11 cellular contexts compared by ENCODE assay signal in genomic region chr7:30286749-30287148, GRCh38. TPM values are rescaled to one million over a fixed set of nuclear protein-coding genes. Genes with fewer than 3 reads are reported as not detected.
A peak's percentile ranks its signal among the peaks of the same experiment; 100 is the strongest.
DNase-seq lines count a peak whose midpoint lies in the region; ATAC-seq and TF ChIP-seq lines count a peak whose summit lies in the region.
"Had no signal": no experiment of that assay in that cellular context is flagged by ENCODE, and none has a peak within 500 bp of the region (broad histone marks: within the 10 kb centered on the region; RNA-seq: fewer than 3 reads in every experiment).

No MANE protein-coding gene starts in this region.

- intact Hi-C loops in activated CD4-positive, alpha-beta memory T cell treated with anti-CD3 and anti-CD28 coated beads for 36 hours (cut with micrococcal nuclease): loop anchor here (1.0 kb wide), 1 partner anchor 44 kb away; no protein-coding TSS in a partner anchor

- peaks cover 14% of the 10 kb centered on the region for H3F3A ChIP-seq in SK-N-SH (replicated peaks; ENCODE audit: insufficient read depth)

- WGBS in SK-N-SH (ENCODE audit: low lambda C conversion rate): 45% methylated on average over 11 of the region's 11 CpGs

- H3K27me3 Mint-ChIP-seq in activated CD4-positive, alpha-beta memory T cell treated with anti-CD3 and anti-CD28 coated beads for 36 hours: no peaks in the 10 kb centered on the region
- H3K27me3 Mint-ChIP-seq in stimulated activated naive CD8-positive, alpha-beta T cell treated with anti-CD3 and anti-CD28 coated beads, Interleukin-15, amount 100 ng/mL, for 72 hours: no peaks in the 10 kb centered on the region

- no peaks in the 10 kb centered on the region for H3K27me3 ChIP-seq in SK-N-SH (ENCODE audit: insufficient read depth)
- no peaks in the 10 kb centered on the region for H3K27me3 ChIP-seq in iPS-18a (ENCODE audit: control insufficient read depth, insufficient read depth, low read length)

- no peaks in the 10 kb centered on the region for H4K20me1 ChIP-seq in SK-N-SH (ENCODE audit: insufficient read depth)

- H3K9ac ChIP-seq in SK-N-SH (peak overlapping the region; percentile 67; the same call in 1 of the 2 replicates), iPS-18a (ENCODE audit: low read length) (peak overlapping the region; percentile 50)

- H3K36me3 Mint-ChIP-seq in activated CD4-positive, alpha-beta memory T cell treated with anti-CD3 and anti-CD28 coated beads for 36 hours: peaks cover 6% of the 10 kb centered on the region

- peak overlapping the region; percentile 94 for H3K4me3 Mint-ChIP-seq in activated CD4-positive, alpha-beta memory T cell treated with anti-CD3 and anti-CD28 coated beads for 36 hours
- H3K4me3 Mint-ChIP-seq in stimulated activated naive CD8-positive, alpha-beta T cell treated with anti-CD3 and anti-CD28 coated beads, Interleukin-15, amount 100 ng/mL, for 72 hours: peak overlapping the region; percentile 93 to 99

- peak overlapping the region; percentile 75 for H3K4me2 ChIP-seq in SK-N-SH

- H3K4me3 ChIP-seq in SK-N-SH (ENCODE audit: low read depth in 2 of 2, low read length in 1 of 2) (peak overlapping the region; percentile 92 to 97), iPS-18a (ENCODE audit: low read length) (peak overlapping the region; percentile 86)

- no peaks in the 10 kb centered on the region for H3K9me2 ChIP-seq in SK-N-SH

- H3K79me2 ChIP-seq in SK-N-SH (ENCODE audit: insufficient read depth): peaks cover 58% of the 10 kb centered on the region

- no peak for DNase-seq in SK-N-SH
- no peak for DNase-seq in activated CD4-positive, alpha-beta memory T cell treated with anti-CD3 and anti-CD28 coated beads for 36 hours
- no peak for DNase-seq in stimulated activated naive CD8-positive, alpha-beta T cell treated with anti-CD3 and anti-CD28 coated beads, Interleukin-15, amount 100 ng/mL, for 72 hours
- DNase-seq in medulla oblongata (ENCODE audit: extremely low spot score): no peak
- DNase-seq in NCI-H1092 treated with DMSO at 0.1 percent for 48 hours (lab: John Stamatoyannopoulos, UW): no peak
- no peak for DNase-seq in mucosa of gallbladder (ENCODE audit: low spot score)
- DNase-seq: ACHN; HCEC 1CT; stimulated activated CD4-positive, alpha-beta T cell treated with anti-CD3 and anti-CD28 coated beads, Interleukin-4, amount 100 ng/mL, for 24 hours had no signal

- no peak for TF ChIP-seq RAD21 in SK-N-SH (IDR thresholded peaks at IDR 0.05; ENCODE audit: low read length)

- no peaks in the 10 kb centered on the region for H3K9me3 Mint-ChIP-seq in activated CD4-positive, alpha-beta memory T cell treated with anti-CD3 and anti-CD28 coated beads for 36 hours
- H3K9me3 Mint-ChIP-seq in stimulated activated naive CD8-positive, alpha-beta T cell treated with anti-CD3 and anti-CD28 coated beads, Interleukin-15, amount 100 ng/mL, for 72 hours: no peaks in the 10 kb centered on the region

- no peak for TF ChIP-seq CTCF in SK-N-SH (IDR thresholded peaks at IDR 0.05)

- H3K36me3 ChIP-seq in SK-N-SH (replicated peaks in 1 of 2; ENCODE audit: control insufficient read depth in 1 of 2, insufficient read depth in 2 of 2, low read length in 1 of 2) (no peaks in the 10 kb centered on the region), iPS-18a (ENCODE audit: control insufficient read depth, low read depth, low read length) (no peaks in the 10 kb centered on the region)

- peak overlapping the region; percentile 91 for H2AFZ ChIP-seq in SK-N-SH (ENCODE audit: low read depth)

- POLR2A ChIA-PET in SK-N-SH (lab: Yijun Ruan, JAX): no interaction called here
- POLR2A ChIA-PET in activated CD4-positive, alpha-beta memory T cell treated with anti-CD3 and anti-CD28 coated beads for 36 hours (lab: Charles Lee): interaction anchor here (0.8 kb wide), 1 partner anchor 63 kb away, joined by 4 read pairs; no protein-coding TSS in a partner anchor

- peaks cover 62% of the 10 kb centered on the region for H3K4me1 Mint-ChIP-seq in activated CD4-positive, alpha-beta memory T cell treated with anti-CD3 and anti-CD28 coated beads for 36 hours (ENCODE audit: low read depth)
- H3K4me1 Mint-ChIP-seq in stimulated activated naive CD8-positive, alpha-beta T cell treated with anti-CD3 and anti-CD28 coated beads, Interleukin-15, amount 100 ng/mL, for 72 hours: peaks cover 63% of the 10 kb centered on the region

- peak overlapping the region; percentile 97 for H3K27ac Mint-ChIP-seq in activated CD4-positive, alpha-beta memory T cell treated with anti-CD3 and anti-CD28 coated beads for 36 hours
- no peak overlapping the region for H3K27ac Mint-ChIP-seq in stimulated activated naive CD8-positive, alpha-beta T cell treated with anti-CD3 and anti-CD28 coated beads, Interleukin-15, amount 100 ng/mL, for 72 hours

- H3K27ac ChIP-seq in SK-N-SH (ENCODE audit: low read depth in 2 of 2, low read length in 1 of 2) (peak overlapping the region; percentile 39 to 43; a peak in 2 of 4 replicates), iPS-18a (ENCODE audit: low read length) (no peak overlapping the region)

- ATAC-seq in SK-N-SH treated with all-trans-retinoic acid at 6 μM for 48 hours: no peak
- ATAC-seq in stimulated activated naive CD8-positive, alpha-beta T cell treated with anti-CD3 and anti-CD28 coated beads, Interleukin-15, amount 100 ng/mL, for 72 hours: no peak

- no peak for TF ChIP-seq EP300 in SK-N-SH (IDR thresholded peaks at IDR 0.05; ENCODE audit: borderline replicate concordance in 1 of 2, low read depth in 1 of 2, low read length in 1 of 2)

- H3K4me1 ChIP-seq in SK-N-SH (ENCODE audit: control insufficient read depth in 1 of 2, insufficient read depth in 2 of 2, low read depth in 1 of 2, low read length in 1 of 2): peaks cover 5 to 12% of the 10 kb centered on the region in 2 experiments; a peak in 3 of 4 replicates
- H3K4me1 ChIP-seq in iPS-18a (ENCODE audit: control insufficient read depth, low read depth, low read length): peaks cover 16% of the 10 kb centered on the region

- CTCF ChIA-PET in SK-N-SH (lab: Yijun Ruan, JAX): interaction anchor here (1.1 to 4.5 kb wide), 4 partner anchors 11 to 151 kb away, joined by 3 to 21 read pairs (median 4); no protein-coding TSS in a partner anchor
- CTCF ChIA-PET in activated CD4-positive, alpha-beta memory T cell treated with anti-CD3 and anti-CD28 coated beads for 36 hours (lab: Charles Lee): no interaction called here

- H3K9me3 ChIP-seq in SK-N-SH: no peaks in the 10 kb centered on the region
- no peaks in the 10 kb centered on the region for H3K9me3 ChIP-seq in iPS-18a (ENCODE audit: control insufficient read depth, low read depth, low read length)

TF ChIP-seq in SK-N-SH, 30 proteins besides CTCF, POLR2A, EP300 and RAD21 (continues in another document):
- no peak for TF ChIP-seq PBX3 (IDR thresholded peaks at IDR 0.05)
- TF ChIP-seq SIN3A (IDR thresholded peaks at IDR 0.05; ENCODE audit: borderline replicate concordance, low read depth, low read length): no peak
- no peak for TF ChIP-seq TEAD4 (IDR thresholded peaks at IDR 0.05; ENCODE audit: borderline replicate concordance, insufficient read depth)
- no peak for TF ChIP-seq CHD2 (IDR thresholded peaks at IDR 0.05; ENCODE audit: low read length, partially characterized antibody)
- no peak for TF ChIP-seq ELF1 (IDR thresholded peaks at IDR 0.05)
- no peak for TF ChIP-seq JUND (IDR thresholded peaks at IDR 0.05)
- TF ChIP-seq NFIC (IDR thresholded peaks at IDR 0.05; ENCODE audit: borderline replicate concordance): no peak

TF ChIP-seq in SK-N-SH treated with all-trans-retinoic acid at 6 μM for 48 hours, 23 proteins besides CTCF, POLR2A, EP300 and RAD21:
- TF ChIP-seq ZFP3 (CRISPR knock-in tag; IDR thresholded peaks at IDR 0.05) (no peak), TOX (CRISPR knock-in tag; IDR thresholded peaks at IDR 0.05; ENCODE audit: borderline replicate concordance) (no peak)

RNA-seq across cellular contexts. Expression of gene ZNRF2, which starts 2.4 kb away (rescaled TPM):
- 3.8 and 4.0 TPM in 2 replicates for polyA plus RNA-seq in SK-N-SH (2012; rRNA removed)
- 4.2 and 4.9 TPM in 2 replicates for polyA plus RNA-seq in SK-N-SH (2012; cell fraction: cytosol; rRNA removed)
- 2.8 and 3.6 TPM in 2 replicates for polyA plus RNA-seq in SK-N-SH (2012; cell fraction: nucleus; rRNA removed)
- 10 to 100 TPM in 1 of 2 experiments, 1 to 10 TPM in 1; 9.6 to 10.5 TPM for total RNA-seq in activated CD4-positive, alpha-beta memory T cell treated with anti-CD3 and anti-CD28 coated beads for 36 hours
- total RNA-seq in mucosa of gallbladder: 32.8 TPM
